Comparison of ENCODE assay signal across 28 cellular contexts in the genomic region with DNA sequence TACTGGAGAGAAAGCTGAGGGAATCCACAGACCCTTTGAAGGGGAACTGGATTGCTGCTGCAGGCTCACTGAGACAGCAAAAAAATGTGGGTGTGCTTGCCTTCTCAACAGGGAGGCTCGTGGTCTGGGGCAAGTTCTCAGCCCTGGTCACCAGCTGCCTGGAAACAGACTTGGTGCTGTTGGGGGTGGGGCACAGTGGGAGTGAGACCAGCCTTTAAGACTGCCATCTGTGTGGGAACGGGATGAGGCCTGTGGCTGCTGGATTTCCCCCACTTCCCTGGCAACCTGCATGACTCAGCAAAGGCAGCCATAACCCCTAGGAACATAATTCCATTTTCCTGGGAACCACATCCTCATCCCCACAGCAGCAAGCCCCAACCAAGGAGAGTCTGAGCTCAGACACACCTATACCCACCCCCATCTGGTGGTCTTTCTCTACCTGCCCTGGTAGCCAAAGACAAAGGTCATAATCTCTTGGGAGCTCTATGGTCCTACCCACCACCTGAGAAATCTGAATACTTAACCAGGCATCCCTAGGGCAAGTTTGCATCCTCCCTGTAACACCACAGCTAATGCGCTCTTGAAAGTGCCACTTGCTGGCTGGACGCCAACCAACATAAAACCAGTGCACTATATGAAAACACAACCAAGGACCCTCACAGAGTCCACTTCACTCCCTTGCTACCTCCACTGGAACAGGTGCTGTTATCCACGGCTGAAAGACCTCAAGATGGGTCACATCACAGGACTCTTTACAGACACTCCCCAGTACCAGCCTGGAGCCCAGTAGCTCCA.
DNase-seq lines count a peak whose midpoint lies in the region; ATAC-seq lines count a peak whose summit lies in the region.
"Had no signal": no experiment of that assay in that cellular context is flagged by ENCODE, and none has a peak within 500 bp of the region (broad histone marks: within the 10 kb centered on the region; RNA-seq: fewer than 3 reads in every experiment).

No MANE protein-coding gene starts in this region.

- peak; percentile 9 for DNase-seq in NCI-H345 (lab: John Stamatoyannopoulos, UW)
- no peak for DNase-seq in NCI-H345 treated with DMSO at 0.1 percent for 48 hours (lab: John Stamatoyannopoulos, UW; ENCODE audit: unreplicated experiment)
- peak; percentile 54 for DNase-seq in NCI-H69 (lab: John Stamatoyannopoulos, UW)
- peak; percentile 3 for DNase-seq in skeletal muscle cell (ENCODE audit: low read depth)
- DNase-seq in NCI-H526 treated with DMSO at 0.1 percent for 48 hours (lab: John Stamatoyannopoulos, UW) = no peak
- no peak for DNase-seq in activated effector memory CD4-positive, alpha-beta T cell treated with Interleukin-2 at 50 U/mL for 16 hours
- DNase-seq: activated CD4-positive, alpha-beta T cell treated with anti-CD3 and anti-CD28 coated beads for 1 hour; activated CD8-positive, alpha-beta memory T cell treated with anti-CD3 and anti-CD28 coated beads, Interleukin-2, amount 10 ng/mL, durations not matched to agents 7 days and 5 days; activated gamma-delta T cell; anterior cingulate cortex; CD4-positive, CD25-positive, alpha-beta regulatory T cell; cortex of kidney; GM23248; kidney; MM.1S; NCI-H2081; NK-92 treated with Interleukin-12 subunit alpha and Interleukin-12 subunit beta, amount 100 ng/mL, for 24 hours; stimulated activated CD4-positive, alpha-beta T cell treated with anti-CD3 and anti-CD28 coated beads, Interleukin-15, amount 100 ng/mL, for 24 hours had no signal

- no peak overlapping the region for H3K4me3 ChIP-seq in skeletal muscle cell (ENCODE audit: low read depth, low read length)
- H3K4me3 ChIP-seq: A549, GM12878, GM23248, neural progenitor cell had no signal

- H3K36me3 Mint-ChIP-seq in dendritic cell treated with granulocyte-macrophage colony-stimulating factor and Interleukin-4, amounts not matched to agents 40 ng/mL and 50 ng/mL, for 4 days (ENCODE audit: low read depth) = no peaks in the 10 kb centered on the region
- H3K36me3 Mint-ChIP-seq: activated CD8-positive, alpha-beta memory T cell treated with anti-CD3 and anti-CD28 coated beads, Interleukin-2, amount 10 ng/mL, durations not matched to agents 7 days and 5 days; CD4-positive, CD25-positive, alpha-beta regulatory T cell; neural progenitor cell had no signal

- intact Hi-C loops in dendritic cell treated with granulocyte-macrophage colony-stimulating factor and Interleukin-4, amounts not matched to agents 40 ng/mL and 50 ng/mL, for 4 days (cut with micrococcal nuclease) = no loop called here

- H3K9me3 Mint-ChIP-seq in dendritic cell treated with granulocyte-macrophage colony-stimulating factor and Interleukin-4, amounts not matched to agents 40 ng/mL and 50 ng/mL, for 4 days = peaks cover 25% of the 10 kb centered on the region
- H3K9me3 Mint-ChIP-seq: stimulated activated naive CD8-positive, alpha-beta T cell treated with anti-CD3 and anti-CD28 coated beads, Interleukin-15, Interleukin-2, amounts not matched to agents 100 ng/mL and 50 ng/mL, for 24 hours; T-helper 1 cell treated with Interleukin-12 subunit alpha and Interleukin-12 subunit beta and Interleukin-4 antibody, amounts not matched to agents 30 μg/mL and 1 μg/mL, for 36 hours had no signal

- no peak for ATAC-seq in HG03457 (IDR thresholded peaks at IDR 0.05; ENCODE audit: unreplicated experiment)
- ATAC-seq: A549; activated CD8-positive, alpha-beta memory T cell treated with anti-CD3 and anti-CD28 coated beads, Interleukin-2, amount 10 ng/mL, durations not matched to agents 7 days and 5 days; esophagus mucosa; GM12878; Right ventricle myocardium inferior had no signal

- H3K4me3 Mint-ChIP-seq in dendritic cell treated with granulocyte-macrophage colony-stimulating factor and Interleukin-4, amounts not matched to agents 40 ng/mL and 50 ng/mL, for 4 days = no peak overlapping the region
- H3K4me3 Mint-ChIP-seq: activated CD8-positive, alpha-beta memory T cell treated with anti-CD3 and anti-CD28 coated beads, Interleukin-2, amount 10 ng/mL, durations not matched to agents 7 days and 5 days; CD4-positive, CD25-positive, alpha-beta regulatory T cell; mesothelial cell of epicardium; neural progenitor cell; stimulated activated naive CD8-positive, alpha-beta T cell treated with anti-CD3 and anti-CD28 coated beads, Interleukin-15, Interleukin-2, amounts not matched to agents 100 ng/mL and 50 ng/mL, for 24 hours; T-helper 1 cell treated with Interleukin-12 subunit alpha and Interleukin-12 subunit beta and Interleukin-4 antibody, amounts not matched to agents 30 μg/mL and 1 μg/mL, for 36 hours had no signal

- peaks cover 8% of the 10 kb centered on the region for H3K4me1 Mint-ChIP-seq in dendritic cell treated with granulocyte-macrophage colony-stimulating factor and Interleukin-4, amounts not matched to agents 40 ng/mL and 50 ng/mL, for 4 days (ENCODE audit: low read depth)
- H3K4me1 Mint-ChIP-seq: activated CD8-positive, alpha-beta memory T cell treated with anti-CD3 and anti-CD28 coated beads, Interleukin-2, amount 10 ng/mL, durations not matched to agents 7 days and 5 days; CD4-positive, CD25-positive, alpha-beta regulatory T cell; mesothelial cell of epicardium had no signal

- H3K27me3 Mint-ChIP-seq in dendritic cell treated with granulocyte-macrophage colony-stimulating factor and Interleukin-4, amounts not matched to agents 40 ng/mL and 50 ng/mL, for 4 days = no peaks in the 10 kb centered on the region
- H3K27me3 Mint-ChIP-seq: CD4-positive, CD25-positive, alpha-beta regulatory T cell; stimulated activated naive CD8-positive, alpha-beta T cell treated with anti-CD3 and anti-CD28 coated beads, Interleukin-15, Interleukin-2, amounts not matched to agents 100 ng/mL and 50 ng/mL, for 24 hours had no signal

- H3K27ac Mint-ChIP-seq in dendritic cell treated with granulocyte-macrophage colony-stimulating factor and Interleukin-4, amounts not matched to agents 40 ng/mL and 50 ng/mL, for 4 days = peak overlapping the region; percentile 23
- H3K27ac Mint-ChIP-seq: activated CD8-positive, alpha-beta memory T cell treated with anti-CD3 and anti-CD28 coated beads, Interleukin-2, amount 10 ng/mL, durations not matched to agents 7 days and 5 days; CD4-positive, CD25-positive, alpha-beta regulatory T cell; mesothelial cell of epicardium; neural progenitor cell; stimulated activated naive CD8-positive, alpha-beta T cell treated with anti-CD3 and anti-CD28 coated beads, Interleukin-15, Interleukin-2, amounts not matched to agents 100 ng/mL and 50 ng/mL, for 24 hours; T-helper 1 cell treated with Interleukin-12 subunit alpha and Interleukin-12 subunit beta and Interleukin-4 antibody, amounts not matched to agents 30 μg/mL and 1 μg/mL, for 36 hours had no signal

Comparison
In these comparisons a context has a peak if more than half of its experiments do, and no peak if none do; other contexts are left out.
1. DNase-seq: peak in NCI-H345 (single experiment), NCI-H69 (single experiment) and skeletal muscle cell (single experiment); none in NCI-H345 treated with DMSO at 0.1 percent for 48 hours (single experiment), NCI-H526 treated with DMSO at 0.1 percent for 48 hours (single experiment) and activated effector memory CD4-positive, alpha-beta T cell treated with Interleukin-2 at 50 U/mL for 16 hours (single experiment).